Comparison of ENCODE assay signal across 17 cellular contexts in the genomic region with DNA sequence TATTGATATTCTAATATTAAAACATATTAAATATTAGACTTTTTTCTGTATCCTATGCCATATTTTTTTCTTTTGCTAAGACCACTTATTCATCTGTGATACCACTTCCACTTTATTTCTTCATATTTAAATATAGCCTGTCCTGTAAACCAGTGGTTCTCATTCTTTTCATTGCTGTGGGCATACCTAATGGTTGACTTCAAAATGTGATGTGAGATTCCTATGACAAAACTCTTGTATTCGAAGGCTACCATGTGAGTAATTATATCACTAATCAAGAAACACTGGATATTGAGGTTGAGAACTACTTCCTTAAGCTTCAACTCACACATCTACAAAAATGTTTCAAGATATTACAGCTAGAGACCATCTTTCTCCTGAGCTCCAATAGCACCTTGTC. TPM values are rescaled to one million over a fixed set of nuclear protein-coding genes. Genes with fewer than 3 reads are reported as not detected.
A peak's percentile ranks its signal among the peaks of the same experiment; 100 is the strongest.
DNase-seq lines count a peak whose midpoint lies in the region; ATAC-seq and TF ChIP-seq lines count a peak whose summit lies in the region.
"Had no signal": no experiment of that assay in that cellular context is flagged by ENCODE, and none has a peak within 500 bp of the region (broad histone marks: within the 10 kb centered on the region; RNA-seq: fewer than 3 reads in every experiment).

No MANE protein-coding gene starts in this region.

- peak overlapping the region; percentile 20; the same call in 1 of the 2 replicates for H3K4me3 Mint-ChIP-seq in HFFc6
- H3K4me3 Mint-ChIP-seq in nephron, result peak overlapping the region in 2 of 3 experiments; percentile 23 to 40
- H3K4me3 Mint-ChIP-seq: CD8-positive, alpha-beta memory T cell; IgD-negative memory B cell had no signal

- intact Hi-C loops in body of pancreas (cut with DNase I), result no loop called here

- H3K4me1 Mint-ChIP-seq in HFFc6 (ENCODE audit: low read depth) (peaks cover 40% of the 10 kb centered on the region), nephron (peaks cover 21% of the 10 kb centered on the region)

- POLR2A ChIA-PET in BJ (lab: Charles Lee), result no interaction called here

- CTCF ChIA-PET in BJ (lab: Yijun Ruan, JAX), result no interaction called here

- TF ChIP-seq POLR2A in body of pancreas (IDR thresholded peaks at IDR 0.05), result no peak

- peaks cover 18% of the 10 kb centered on the region for H3K36me3 Mint-ChIP-seq in HFFc6 (ENCODE audit: low read depth)
- H3K36me3 Mint-ChIP-seq in nephron (ENCODE audit: low read depth), result peaks cover 33% of the 10 kb centered on the region

- no peak for TF ChIP-seq CTCF in BJ (IDR thresholded peaks at IDR 0.05; ENCODE audit: insufficient read depth, low read depth, low read length)
- TF ChIP-seq CTCF in HFFc6 (IDR thresholded peaks at IDR 0.05), result no peak
- TF ChIP-seq CTCF in nephron (IDR thresholded peaks at IDR 0.05; ENCODE audit: unreplicated experiment in 3 of 3), result no peak
- no peak for TF ChIP-seq CTCF in body of pancreas (IDR thresholded peaks at IDR 0.05)

- H3K4me1 ChIP-seq in body of pancreas, result peaks cover 13% of the 10 kb centered on the region
- H3K4me1 ChIP-seq: BE2C had no signal

- DNase-seq in BJ (ENCODE audit: low read depth) (peak; percentile 52), HFFc6 (peak; percentile 60), astrocyte of the hippocampus (ENCODE audit: low read depth, low spot score) (peak; percentile 58), body of pancreas (no peak)
- DNase-seq in stimulated activated CD4-positive, alpha-beta T cell treated with anti-CD3 and anti-CD28 coated beads, Interleukin-2, amount 100 ng/mL, for 48 hours, result no peak
- DNase-seq: BE2C; CD8-positive, alpha-beta memory T cell; DMS 273 treated with DMSO at 0.1 percent for 48 hours; NCI-H1436; NCI-H2081 treated with DMSO at 0.1 percent for 48 hours; NCI-H2227 treated with DMSO at 0.1 percent for 48 hours; RPMI8226; SW 1271 had no signal

- ATAC-seq in body of pancreas, result no peak
- ATAC-seq in HG02763 (IDR thresholded peaks at IDR 0.05; ENCODE audit: unreplicated experiment), result no peak
- ATAC-seq in HG03378 (IDR thresholded peaks at IDR 0.05; ENCODE audit: unreplicated experiment), result no peak

- no peak overlapping the region for H3K27ac ChIP-seq in body of pancreas

- H3K4me3 ChIP-seq in BJ (ENCODE audit: low read depth, low read length), result no peak overlapping the region
- no peak overlapping the region for H3K4me3 ChIP-seq in body of pancreas

- H3K9me3 ChIP-seq in body of pancreas, result no peaks in the 10 kb centered on the region
- H3K9me3 ChIP-seq: BE2C had no signal

- 81 to 83% methylated on average over 1 of the region's 1 CpG for WGBS in body of pancreas, 2 donors

- H3K27me3 Mint-ChIP-seq in HFFc6 (ENCODE audit: insufficient read depth) (no peaks in the 10 kb centered on the region; the same call in 1 of the 2 replicates), nephron (ENCODE audit: low read depth) (no peaks in the 10 kb centered on the region)
- H3K27me3 Mint-ChIP-seq: CD8-positive, alpha-beta memory T cell; IgD-negative memory B cell had no signal

- H3K27ac Mint-ChIP-seq in HFFc6 (peak overlapping the region; percentile 36), nephron (no peak overlapping the region)
- H3K27ac Mint-ChIP-seq: IgD-negative memory B cell had no signal

- H3K36me3 ChIP-seq in BJ (ENCODE audit: control insufficient read depth, insufficient read depth, low read length), result no peaks in the 10 kb centered on the region
- no peaks in the 10 kb centered on the region for H3K36me3 ChIP-seq in body of pancreas (replicated peaks in 1 of 2; ENCODE audit: insufficient read depth in 1 of 2, low read depth in 2 of 2)
- H3K36me3 ChIP-seq: BE2C had no signal

- H3K9me3 Mint-ChIP-seq in HFFc6 (no peaks in the 10 kb centered on the region), nephron (peaks cover 5% of the 10 kb centered on the region)
- H3K9me3 Mint-ChIP-seq: IgD-negative memory B cell had no signal

- H3K27me3 ChIP-seq in BJ (ENCODE audit: control insufficient read depth, insufficient read depth, low read length) (no peaks in the 10 kb centered on the region), body of pancreas (no peaks in the 10 kb centered on the region)
- H3K27me3 ChIP-seq: BE2C had no signal

RNA-seq across cellular contexts. Expression of a gene that starts 3.6 kb away (rescaled TPM):
- 7.8 and 17.7 TPM in 2 replicates for polyA plus RNA-seq in BJ (2011; rRNA removed)
- polyA minus RNA-seq in BJ (2011; rRNA and poly(A)+ RNA removed), result 5.1 and 5.2 TPM in 2 replicates
- 10 to 100 TPM; 23.8 to 30.6 (median 27.1) TPM for total RNA-seq in HFFc6 (2021; fragmentation: NEBNext Ultra II Directional; extraction: Animal tissue kit (Norgen Biotek cat#: 25700))
- total RNA-seq in body of pancreas, result 10 to 100 TPM; 18.7 to 19.8 TPM

Comparison
In these comparisons a context has a peak if more than half of its experiments do, and no peak if none do; other contexts are left out.
1. DNase-seq: peak in BJ (single experiment), HFFc6 (single experiment) and astrocyte of the hippocampus (single experiment); none in body of pancreas (0 of 4) and stimulated activated CD4-positive, alpha-beta T cell treated with anti-CD3 and anti-CD28 coated beads, Interleukin-2, amount 100 ng/mL, for 48 hours (0 of 2).